ENCODE assay signal across 8 cellular contexts in genomic region chrX:134520860-134521390, GRCh38.
DNase-seq lines count a peak whose midpoint lies in the region; ATAC-seq, FAIRE-seq and TF ChIP-seq lines count a peak whose summit lies in the region.

No MANE protein-coding gene starts in this region.

- in situ Hi-C loops in GM12878 (cut with MboI): no loop called here

- CTCF ChIA-PET in GM12878 (lab: Yijun Ruan, JAX): interaction anchor here (0.6 to 3.6 kb wide), 13 partner anchors 11 to 273 kb away, joined by 3 to 19 read pairs (median 4); no protein-coding TSS in a partner anchor

- H3K27ac ChIP-seq in DND-41 (ENCODE audit: low read length) (no peak overlapping the region), GM12878 (ENCODE audit: control insufficient read depth, insufficient read depth) (no peak overlapping the region)

- BruUV-seq in GM12878 (replicated peaks; lab: Mats Ljungman, UMichigan): no TSS peak

- H2AFZ ChIP-seq in DND-41 (ENCODE audit: low read depth, low read length) (no peak overlapping the region), GM12878 (ENCODE audit: control insufficient read depth, low read depth, low read length) (no peak overlapping the region)

- peak; percentile 78 for TF ChIP-seq RAD21 in GM12878 (IDR thresholded peaks at IDR 0.05; ENCODE audit: insufficient read depth, low read depth, low read length)

- POLR2A ChIA-PET in GM12878 (lab: Charles Lee): no interaction called here

- H3K4me2 ChIP-seq in DND-41 (ENCODE audit: insufficient read depth, low read length): no peak overlapping the region
- H3K4me2 ChIP-seq in GM12878 (ENCODE audit: control insufficient read depth, insufficient read depth): no peak overlapping the region

- DNase-seq in DND-41 (peak; percentile 28), H7 (peak; percentile 76), NCI-H2227 (lab: John Stamatoyannopoulos, UW; ENCODE audit: unreplicated experiment) (peak; percentile 78), GM12878 (ENCODE audit: low read depth, low spot score) (no peak), kidney tubule cell (ENCODE audit: low spot score) (peak; percentile 70)
- DNase-seq in effector CD4-positive, alpha-beta T cell: no peak

- H3K9me3 ChIP-seq in DND-41 (ENCODE audit: insufficient read depth, low read length, severe bottlenecking) (no peaks in the 10 kb centered on the region), GM12878 (replicated peaks; ENCODE audit: control insufficient read depth, insufficient read depth, low read length) (no peaks in the 10 kb centered on the region)

- no peaks in the 10 kb centered on the region for H4K20me1 ChIP-seq in DND-41 (ENCODE audit: insufficient read depth, low read length)
- no peaks in the 10 kb centered on the region for H4K20me1 ChIP-seq in GM12878 (ENCODE audit: control insufficient read depth, insufficient read depth)

- H3K4me3 ChIP-seq in DND-41 (ENCODE audit: low read depth in 1 of 2, low read length in 2 of 2): no peak overlapping the region
- no peak overlapping the region for H3K4me3 ChIP-seq in H7 (ENCODE audit: insufficient read depth, low read depth, low read length)
- H3K4me3 ChIP-seq in GM12878: no peak overlapping the region

- RAD21 ChIA-PET in GM12878 (lab: Charles Lee; ENCODE audit: unreplicated experiment): interaction anchor here (0.9 to 1.0 kb wide), 3 partner anchors 206 to 262 kb away, joined by 3 read pairs; no protein-coding TSS in a partner anchor

- TF ChIP-seq EP300 in GM12878 (IDR thresholded peaks at IDR 0.05; ENCODE audit: borderline replicate concordance in 1 of 2, control insufficient read depth in 1 of 2, low read depth in 2 of 2, low read length in 2 of 2): no peak

- no peaks in the 10 kb centered on the region for H3K36me3 ChIP-seq in DND-41 (ENCODE audit: insufficient read depth, low read length)
- no peaks in the 10 kb centered on the region for H3K36me3 ChIP-seq in H7 (replicated peaks; ENCODE audit: control insufficient read depth, insufficient read depth, low read length)
- H3K36me3 ChIP-seq in GM12878 (ENCODE audit: control insufficient read depth in 2 of 2, insufficient read depth in 2 of 2, low read length in 1 of 2): no peaks in the 10 kb centered on the region

- no peaks in the 10 kb centered on the region for H3K27me3 ChIP-seq in DND-41 (ENCODE audit: insufficient read depth, low read length, poor library complexity)
- no peaks in the 10 kb centered on the region for H3K27me3 ChIP-seq in H7 (ENCODE audit: control insufficient read depth, insufficient read depth, low read length)
- no peaks in the 10 kb centered on the region for H3K27me3 ChIP-seq in GM12878 (replicated peaks in 1 of 2; ENCODE audit: control insufficient read depth in 2 of 2, insufficient read depth in 2 of 2, low read length in 1 of 2)

- WGBS in GM12878 (ENCODE audit: insufficient coverage, insufficient replicate concordance, low lambda C conversion rate, missing lambda C conversion rate): 71% methylated on average over 3 of the region's 3 CpGs

- no peaks in the 10 kb centered on the region for H3K4me1 ChIP-seq in DND-41 (ENCODE audit: insufficient read depth, low read length)
- H3K4me1 ChIP-seq in GM12878 (ENCODE audit: control insufficient read depth, insufficient read depth, low read length): no peaks in the 10 kb centered on the region

- SMC1A ChIA-PET in GM12878 (lab: Charles Lee; ENCODE audit: uncharacterized antibody, unreplicated experiment): interaction anchor here (0.6 to 1.6 kb wide), 7 partner anchors 9 to 1214 kb away, joined by 3 to 6 read pairs (median 3); no protein-coding TSS in a partner anchor

- peak; percentile 60 for TF ChIP-seq CTCF in DND-41 (IDR thresholded peaks at IDR 0.05; ENCODE audit: borderline replicate concordance, extremely low read depth, low read length, poor library complexity, severe bottlenecking)
- peak; percentile 56 to 65 (median 59) for TF ChIP-seq CTCF in GM12878 (IDR thresholded peaks at IDR 0.05 in 2 of 3, conservative IDR thresholded peaks at IDR 0.05 in 1 of 3; ENCODE audit: control insufficient read depth in 2 of 3, extremely low read depth in 1 of 3, insufficient read depth in 1 of 3, low read depth in 3 of 3, low read length in 3 of 3)

- TF ChIP-seq POLR2A in GM12878 (IDR thresholded peaks at IDR 0.05; ENCODE audit: low read depth, low read length): no peak

- H3K9ac ChIP-seq in DND-41 (ENCODE audit: low read depth, low read length): no peak overlapping the region
- H3K9ac ChIP-seq in GM12878 (ENCODE audit: control insufficient read depth, insufficient read depth, low read length): no peak overlapping the region

- intact Hi-C loops in GM12878 (cut with micrococcal nuclease; ENCODE audit: unreplicated experiment): loop anchor here (2.0 to 5.0 kb wide), 2 partner anchors 231 to 262 kb away; no protein-coding TSS in a partner anchor

- H3K79me2 ChIP-seq in DND-41 (ENCODE audit: insufficient read depth, low read length) (no peaks in the 10 kb centered on the region), GM12878 (ENCODE audit: control insufficient read depth, insufficient read depth, low read length) (no peaks in the 10 kb centered on the region)

- FAIRE-seq in GM12878 (lab: Jason Lieb, UNC): no peak

- ATAC-seq in DND-41 (ENCODE audit: insufficient read depth, low read depth) (peak; percentile 64), GM12878 (peak; percentile 91), HG02642 (IDR thresholded peaks at IDR 0.05; ENCODE audit: poor library complexity, unreplicated experiment) (no peak), GM18520 (IDR thresholded peaks at IDR 0.05; ENCODE audit: unreplicated experiment) (no peak)

TF ChIP-seq in GM12878, 131 proteins besides CTCF, POLR2A, EP300 and RAD21:
- TF ChIP-seq SMC3 (IDR thresholded peaks at IDR 0.05; ENCODE audit: borderline replicate concordance, low read length) (peak; percentile 60; the same call in 1 of the 2 replicates), MXI1 (IDR thresholded peaks at IDR 0.05; ENCODE audit: low read depth, low read length) (no peak)

Comparison
In these comparisons a context has a peak if more than half of its experiments do, and no peak if none do; other contexts are left out.
1. ATAC-seq: peak in DND-41 (single experiment) and GM12878 (single experiment); none in HG02642 (single experiment) and GM18520 (single experiment).
2. DNase-seq: peak in DND-41 (single experiment), H7 (single experiment), NCI-H2227 (single experiment) and kidney tubule cell (single experiment); none in GM12878 (single experiment) and effector CD4-positive, alpha-beta T cell (single experiment).